Comparison of ENCODE assay signal across 38 cellular contexts in genomic region chr12:109275173-109275572, GRCh38. TPM values are rescaled to one million over a fixed set of nuclear protein-coding genes. Genes with fewer than 3 reads are reported as not detected.
"Had no signal": no experiment of that assay in that cellular context is flagged by ENCODE, and none has a peak within 500 bp of the region (broad histone marks: within the 10 kb centered on the region; RNA-seq: fewer than 3 reads in every experiment).

No MANE protein-coding gene starts in this region.

- H3K4me3 ChIP-seq: adrenal gland, ascending aorta, body of pancreas, breast epithelium, cardiac muscle cell had no signal

- H3K4me1 ChIP-seq: adrenal gland, ascending aorta, body of pancreas, breast epithelium had no signal

- DNase-seq: activated effector memory CD4-positive, alpha-beta T cell treated with anti-CD3 and anti-CD28 coated beads, Interleukin-2, amount 50 U/mL, for 16 hours; activated effector memory CD4-positive, alpha-beta T cell treated with Interleukin-2 at 50 U/mL for 16 hours; activated gamma-delta T cell; activated gamma-delta T cell treated with Interleukin-2 at 50 U/mL for 16 hours; activated naive CD4-positive, alpha-beta T cell; activated naive CD4-positive, alpha-beta T cell treated with anti-CD3 and anti-CD28 coated beads for 36 hours; activated naive CD4-positive, alpha-beta T cell treated with anti-CD3 and anti-CD28 coated beads, Interleukin-2, amount 10 ng/mL, durations not matched to agents 7 days and 5 days; activated naive CD4-positive, alpha-beta T cell treated with anti-CD3 and anti-CD28 coated beads, Interleukin-2, amount 50 U/mL, for 16 hours; activated naive CD4-positive, alpha-beta T cell treated with Interleukin-2 at 50 U/mL for 16 hours; activated naive CD8-positive, alpha-beta T cell treated with anti-CD3 and anti-CD28 coated beads for 36 hours; activated naive CD8-positive, alpha-beta T cell treated with anti-CD3 and anti-CD28 coated beads, Interleukin-2, amount 10 ng/mL, durations not matched to agents 7 days and 5 days; activated naive CD8-positive, alpha-beta T cell treated with anti-CD3 and anti-CD28 coated beads, Interleukin-2, amount 50 U/mL, for 24 hours; activated T-cell treated with anti-CD3 and anti-CD28 coated beads, Interleukin-2, amount 50 U/mL, for 1 hour; activated T-cell treated with anti-CD3 and anti-CD28 coated beads, Interleukin-2, amount 50 U/mL, for 24 hours; activated T-cell treated with anti-CD3 and anti-CD28 coated beads, Interleukin-2, amount 50 U/mL, for 4 hours; activated T-cell treated with anti-CD3 and anti-CD28 coated beads, Interleukin-2, amount 50 U/mL, for 48 hours; activated T-cell treated with anti-CD3 and anti-CD28 coated beads, Interleukin-2, amount 50 U/mL, for 72 hours; adrenal gland; amniotic stem cell; amygdala; anterior cingulate cortex; aorta; body of pancreas; brain microvascular endothelial cell; caudate nucleus; central memory CD4-positive, alpha-beta T cell; cerebellar nuclear complex had no signal

- FAIRE-seq: astrocyte, bronchial epithelial cell had no signal

- ATAC-seq: activated naive CD4-positive, alpha-beta T cell treated with anti-CD3 and anti-CD28 coated beads, Interleukin-2, amount 50 U/mL, for 72 hours; activated naive CD8-positive, alpha-beta T cell treated with anti-CD3 and anti-CD28 coated beads, Interleukin-2, amount 50 U/mL, for 24 hours; activated T-cell treated with anti-CD3 and anti-CD28 coated beads, Interleukin-2, amount 50 U/mL, for 4 hours; activated T-cell treated with anti-CD3 and anti-CD28 coated beads, Interleukin-2, amount 50 U/mL, for 72 hours; activated T-helper 17 cell treated with anti-CD3 and anti-CD28 coated beads, Interleukin-2, amount 50 U/mL, for 72 hours; body of pancreas had no signal

- H3K27me3 ChIP-seq: adrenal gland, ascending aorta, body of pancreas, brain microvascular endothelial cell, breast epithelium, cardiac muscle cell had no signal

- H3K36me3 ChIP-seq: adrenal gland, ascending aorta, brain microvascular endothelial cell, breast epithelium, cardiac muscle cell had no signal

- H3K9me3 ChIP-seq: adrenal gland, ascending aorta, body of pancreas had no signal

- H3K27ac ChIP-seq: adrenal gland, ascending aorta, body of pancreas, brain microvascular endothelial cell, breast epithelium, cardiac muscle cell had no signal

RNA-seq across cellular contexts. Expression of gene FOXN4, which starts 33.9 kb away (rescaled TPM):
- total RNA-seq: activated naive CD4-positive, alpha-beta T cell treated with anti-CD3 and anti-CD28 coated beads for 36 hours; activated naive CD4-positive, alpha-beta T cell treated with anti-CD3 and anti-CD28 coated beads, Interleukin-2, amount 50 U/mL, for 72 hours; activated naive CD8-positive, alpha-beta T cell treated with anti-CD3 and anti-CD28 coated beads for 36 hours; activated naive CD8-positive, alpha-beta T cell treated with anti-CD3 and anti-CD28 coated beads, Interleukin-2, amount 10 ng/mL, durations not matched to agents 7 days and 5 days; activated T-cell treated with anti-CD3 and anti-CD28 coated beads, Interleukin-2, amount 50 U/mL, for 4 hours; activated T-cell treated with anti-CD3 and anti-CD28 coated beads, Interleukin-2, amount 50 U/mL, for 72 hours; activated T-helper 1 cell treated with anti-CD3 and anti-CD28 coated beads, Interleukin-12 subunit alpha, Interleukin-12 subunit beta, Interleukin-2, Interleukin-4 antibody, amounts not matched to agents 30 ng/mL and 10 ng/mL and 1 ng/mL, durations not matched to agents 14 hours and 24 hours and 36 hours; activated T-helper 17 cell treated with anti-CD3 and anti-CD28 coated beads, Interleukin-2, amount 50 U/mL, for 72 hours; activated T-helper 2 cell treated with anti-CD3 and anti-CD28 coated beads, Interferon-gamma antibody, Interleukin-2, Interleukin-4, amounts not matched to agents 10 μg/mL and 5 μg/mL and 100 μg/mL, durations not matched to agents 14 hours and 24 hours and 36 hours; adrenal gland; aorta; ascending aorta; astrocyte; body of pancreas; breast epithelium; bronchial epithelial cell; cardiac septum; chondrocyte had no signal
- polyA plus RNA-seq: aorta had no signal
